Comparison of ENCODE assay signal across 20 cellular contexts in the genomic region with DNA sequence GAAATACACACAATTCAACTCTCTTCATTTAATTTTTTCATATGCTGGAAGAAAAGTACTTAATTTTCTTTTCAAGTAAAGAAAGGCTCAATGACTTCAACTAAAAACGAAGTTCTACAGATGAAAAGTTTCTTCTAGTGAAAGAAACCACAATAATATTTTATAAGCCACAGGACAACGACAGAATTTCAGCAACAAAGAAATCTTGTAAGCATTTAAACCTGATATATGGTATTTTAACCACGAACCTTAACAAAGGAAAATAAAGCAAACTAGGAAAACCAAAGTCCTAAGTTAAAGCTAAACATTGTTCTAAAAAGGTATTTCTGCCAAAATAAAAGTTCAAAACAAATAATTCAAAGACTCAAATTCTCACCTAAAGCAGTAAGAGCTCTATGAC.
"Had no signal": no experiment of that assay in that cellular context is flagged by ENCODE, and none has a peak within 500 bp of the region (broad histone marks: within the 10 kb centered on the region; RNA-seq: fewer than 3 reads in every experiment).

No MANE protein-coding gene starts in this region.

- H3K9me3 ChIP-seq: adrenal gland, body of pancreas, mucosa of descending colon, right atrium auricular region had no signal

- DNase-seq: activated CD4-positive, alpha-beta T cell treated with anti-CD3 and anti-CD28 coated beads for 1 hour; activated CD4-positive, alpha-beta T cell treated with anti-CD3 and anti-CD28 coated beads, Interleukin-2, amount 50 U/mL, for 4 hours; activated effector memory CD4-positive, alpha-beta T cell treated with Interleukin-2 at 50 U/mL for 16 hours; activated naive CD4-positive, alpha-beta T cell treated with anti-CD3 and anti-CD28 coated beads, Interleukin-2, amount 50 U/mL, for 16 hours; adrenal gland; body of pancreas; central memory CD4-positive, alpha-beta T cell; cortex of kidney; effector CD8-positive, alpha-beta T cell; mucosa of descending colon; natural killer cell; stimulated activated CD4-positive, alpha-beta T cell treated with anti-CD3 and anti-CD28 coated beads, Interleukin-15, amount 100 ng/mL, for 24 hours; stimulated activated CD4-positive, alpha-beta T cell treated with anti-CD3 and anti-CD28 coated beads, Interleukin-4, amount 100 ng/mL, for 24 hours; stimulated activated naive CD4-positive, alpha-beta T cell; T-helper 1 cell; trophoblast cell had no signal

- H3K9me3 Mint-ChIP-seq: memory B cell, natural killer cell had no signal

- H3K4me3 Mint-ChIP-seq: memory B cell, natural killer cell had no signal

- H3K27me3 ChIP-seq: adrenal gland, body of pancreas, right atrium auricular region had no signal

- H3K4me3 ChIP-seq: adrenal gland, body of pancreas, mucosa of descending colon, right atrium auricular region had no signal

- H3K27ac Mint-ChIP-seq: memory B cell, natural killer cell had no signal

- H3K36me3 ChIP-seq: adrenal gland, right atrium auricular region had no signal

- FAIRE-seq: frontal cortex, islet of Langerhans had no signal

- H3K36me3 Mint-ChIP-seq: memory B cell, natural killer cell had no signal

- H3K27ac ChIP-seq: adrenal gland, body of pancreas, right atrium auricular region had no signal

- H3K4me1 Mint-ChIP-seq: memory B cell, natural killer cell had no signal
